ENCODE assay signal across 14 cellular contexts in genomic region chr17:33802349-33803272, GRCh38.
DNase-seq lines count a peak whose midpoint lies in the region; ATAC-seq and TF ChIP-seq lines count a peak whose summit lies in the region.
"Had no signal": no experiment of that assay in that cellular context is flagged by ENCODE, and none has a peak within 500 bp of the region (broad histone marks: within the 10 kb centered on the region; RNA-seq: fewer than 3 reads in every experiment).

No MANE protein-coding gene starts in this region.

- no peak overlapping the region for H3K4me3 ChIP-seq in right atrium auricular region

- no peak overlapping the region for H3K27ac ChIP-seq in right atrium auricular region
- peak overlapping the region; percentile 29 for H3K27ac ChIP-seq in caudate nucleus (ENCODE audit: low read depth, low read length)
- H3K27ac ChIP-seq: RWPE1 had no signal

- intact Hi-C loops in left ventricle myocardium superior (cut with micrococcal nuclease) = no loop called here

- no peaks in the 10 kb centered on the region for H3K9me3 ChIP-seq in right atrium auricular region

- no peaks in the 10 kb centered on the region for H3K9me3 Mint-ChIP-seq in neural crest cell
- H3K9me3 Mint-ChIP-seq: CD4-positive, alpha-beta T cell; H9 had no signal

- peaks cover 52% of the 10 kb centered on the region for H3K27me3 Mint-ChIP-seq in neural crest cell (ENCODE audit: low read depth)

- no peaks in the 10 kb centered on the region for H3K36me3 Mint-ChIP-seq in neural crest cell (ENCODE audit: low read depth)

- H3K4me1 ChIP-seq in right atrium auricular region = no peaks in the 10 kb centered on the region

- TF ChIP-seq CTCF in right atrium auricular region (IDR thresholded peaks at IDR 0.05) = no peak
- no peak for TF ChIP-seq CTCF in neural crest cell (conservative IDR thresholded peaks at IDR 0.05)

- ATAC-seq in left ventricle myocardium superior (peak; percentile 21), GM21576 (IDR thresholded peaks at IDR 0.05; ENCODE audit: unreplicated experiment) (no peak), GM21737 (IDR thresholded peaks at IDR 0.05; ENCODE audit: unreplicated experiment) (no peak)

- peak overlapping the region; percentile 7 for H3K27ac Mint-ChIP-seq in neural crest cell (ENCODE audit: unreplicated experiment)
- H3K27ac Mint-ChIP-seq: CD4-positive, alpha-beta T cell; H9 had no signal

- H3K4me1 Mint-ChIP-seq in neural crest cell = no peaks in the 10 kb centered on the region

- no peak overlapping the region for H3K4me3 Mint-ChIP-seq in neural crest cell
- H3K4me3 Mint-ChIP-seq: CD4-positive, alpha-beta T cell; H9 had no signal

- no peaks in the 10 kb centered on the region for H3K27me3 ChIP-seq in right atrium auricular region

- no peaks in the 10 kb centered on the region for H3K36me3 ChIP-seq in right atrium auricular region

- DNase-seq in left ventricle myocardium superior (no peak), right atrium auricular region (ENCODE audit: low spot score) (no peak), caudate nucleus (lab: John Stamatoyannopoulos, UW) (no peak), neural crest cell (ENCODE audit: low read depth, low spot score) (no peak)
- no peak for DNase-seq in effector CD8-positive, alpha-beta T cell (lab: John Stamatoyannopoulos, UW)
- DNase-seq: Calu3; CD4-positive, alpha-beta T cell; H9; NCI-H1436 treated with DMSO at 0.1 percent for 48 hours; NCI-H226; NCI-H526 treated with DMSO at 0.1 percent for 48 hours had no signal
